In the genomic region with DNA sequence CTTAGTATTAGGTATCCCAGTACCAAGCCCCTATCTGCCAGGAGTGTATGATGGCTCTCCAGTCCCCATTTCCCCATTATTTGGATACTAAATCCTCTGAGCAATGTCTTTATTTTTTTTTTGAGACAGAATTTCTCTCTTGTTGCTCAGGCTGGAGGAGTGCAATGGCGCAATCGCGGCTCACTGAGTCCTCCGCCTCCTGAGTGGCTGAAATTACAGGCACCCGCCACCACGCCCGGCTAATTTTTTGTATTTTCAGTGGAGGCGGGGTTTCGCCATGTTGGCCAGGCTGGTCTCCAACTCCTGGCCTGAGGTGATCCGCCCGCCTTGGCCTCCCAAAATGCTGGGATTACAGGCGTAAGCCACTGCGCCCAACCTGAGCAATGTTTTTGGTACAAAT, we compare ENCODE assay signal across 9 cellular contexts.
"Had no signal": no experiment of that assay in that cellular context is flagged by ENCODE, and none has a peak within 500 bp of the region (broad histone marks: within the 10 kb centered on the region; RNA-seq: fewer than 3 reads in every experiment).

No MANE protein-coding gene starts in this region.

- H3K27ac ChIP-seq: GM23248 had no signal

- H3K36me3 Mint-ChIP-seq: IgD-negative memory B cell had no signal

- H3K4me3 Mint-ChIP-seq: H9 had no signal

- H3K9me3 Mint-ChIP-seq: H9, HFFc6, IgD-negative memory B cell had no signal

- FAIRE-seq: H1, H54, HTR-8/SVneo had no signal

- H3K4me3 ChIP-seq: GM23248 had no signal

- H3K27me3 Mint-ChIP-seq: IgD-negative memory B cell had no signal

- H3K9ac ChIP-seq: GM23248 had no signal

- DNase-seq: GM23248, H9, HFFc6, KG1 had no signal

- ATAC-seq: HCT116 had no signal

- H3K27ac Mint-ChIP-seq: H9, HFFc6, IgD-negative memory B cell had no signal
